ENCODE assay signal across 27 cellular contexts in the genomic region with DNA sequence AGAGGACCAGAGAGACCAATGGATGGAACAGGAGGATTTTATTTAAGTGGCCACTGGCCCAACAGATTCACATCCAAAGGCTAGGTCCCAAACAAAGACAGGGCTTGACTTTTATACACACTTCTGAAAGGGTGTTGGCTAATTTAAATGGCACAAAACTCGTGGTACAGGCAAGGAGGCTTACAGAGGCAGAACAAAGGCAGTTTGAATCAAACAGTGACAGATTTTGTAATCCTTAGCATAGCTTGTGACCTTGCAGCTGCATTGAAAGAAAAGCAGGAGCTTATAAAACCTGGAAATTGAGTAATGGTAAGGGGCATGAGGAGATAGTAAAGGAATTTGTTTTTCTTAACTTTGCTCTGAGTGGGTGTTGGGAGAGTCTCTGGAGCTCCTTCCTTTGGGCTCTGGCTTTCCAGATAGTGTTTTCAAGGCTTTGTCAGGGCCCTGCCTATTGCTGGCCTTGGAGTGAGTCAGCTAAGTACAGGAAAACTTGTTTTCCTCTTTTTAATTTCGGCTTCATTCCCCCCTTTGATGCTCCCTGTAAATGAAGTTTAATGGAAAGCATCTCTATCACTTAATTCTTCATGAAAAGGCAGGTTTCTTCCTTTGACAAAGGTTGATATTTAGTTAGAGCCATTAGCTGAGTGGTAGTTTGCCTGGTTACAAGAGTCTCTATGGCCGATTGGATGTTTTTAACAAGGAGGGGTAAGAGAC.
DNase-seq lines count a peak whose midpoint lies in the region; ATAC-seq, FAIRE-seq and TF ChIP-seq lines count a peak whose summit lies in the region.
"Had no signal": no experiment of that assay in that cellular context is flagged by ENCODE, and none has a peak within 500 bp of the region (broad histone marks: within the 10 kb centered on the region; RNA-seq: fewer than 3 reads in every experiment).

No MANE protein-coding gene starts in this region.

- intact Hi-C loops in HepG2 (cut with micrococcal nuclease; ENCODE audit: unreplicated experiment) (no loop called here), right lobe of liver (cut with DNase I) (no loop called here)

- H3K4me1 ChIP-seq in HepG2 (ENCODE audit: insufficient read depth, low read length) (peaks cover 47% of the 10 kb centered on the region), right lobe of liver (no peaks in the 10 kb centered on the region), hepatocyte (ENCODE audit: insufficient read depth) (no peaks in the 10 kb centered on the region)
- H3K4me1 ChIP-seq: esophagus squamous epithelium, transverse colon had no signal

- no peak overlapping the region for H3K4me3 Mint-ChIP-seq in type B pancreatic cell
- H3K4me3 Mint-ChIP-seq: activated CD4-positive, alpha-beta T cell treated with anti-CD3 and anti-CD28 coated beads, Interleukin-2, amount 10 ng/mL, durations not matched to agents 7 days and 5 days; activated T-cell treated with anti-CD3 and anti-CD28 coated beads, Interleukin-2, amount 50 U/mL, for 4 hours; CD4-positive, alpha-beta T cell; nephron progenitor cell; T-helper 2 cell treated with Interferon-gamma antibody and Interleukin-4, amounts not matched to agents 5 μg/mL and 100 μg/mL, for 36 hours had no signal

- CTCF ChIA-PET in HepG2 (lab: Yijun Ruan, JAX; ENCODE audit: low intra/inter-chr PET ratio, low total read pairs), result no interaction called here

- DNase-seq in HepG2 (ENCODE audit: low spot score) (no peak), right lobe of liver (no peak), astrocyte of the hippocampus (ENCODE audit: low read depth, low spot score) (peak; percentile 11), fibroblast of villous mesenchyme (ENCODE audit: low read depth) (peak; percentile 25), type B pancreatic cell (ENCODE audit: extremely low spot score, unreplicated experiment) (no peak), hepatocyte (ENCODE audit: low spot score) (no peak), globus pallidus (ENCODE audit: low spot score) (no peak)
- DNase-seq: activated CD4-positive, alpha-beta T cell treated with anti-CD3 and anti-CD28 coated beads, Interleukin-2, amount 10 ng/mL, durations not matched to agents 7 days and 5 days; activated naive CD4-positive, alpha-beta T cell; activated T-cell treated with anti-CD3 and anti-CD28 coated beads, Interleukin-2, amount 50 U/mL, for 4 hours; brain microvascular endothelial cell; CD4-positive, alpha-beta T cell; esophagus squamous epithelium; IMR-90; islet precursor cell; left ventricle myocardium superior; NCI-H1092 treated with DMSO at 0.1 percent for 48 hours; NCI-H1930; NCI-H774; nephron progenitor cell; ovary; transverse colon had no signal

- H2AFZ ChIP-seq in HepG2 (ENCODE audit: low read length) (no peak overlapping the region), hepatocyte (no peak overlapping the region)

- no peaks in the 10 kb centered on the region for H3K27me3 Mint-ChIP-seq in type B pancreatic cell
- H3K27me3 Mint-ChIP-seq: activated CD4-positive, alpha-beta T cell treated with anti-CD3 and anti-CD28 coated beads, Interleukin-2, amount 10 ng/mL, durations not matched to agents 7 days and 5 days; CD4-positive, alpha-beta T cell had no signal

- no peak for FAIRE-seq in HepG2 (lab: Jason Lieb, UNC)
- FAIRE-seq: colon, H54 had no signal

- ATAC-seq in HepG2 (no peak), right lobe of liver (no peak), GM21786 (IDR thresholded peaks at IDR 0.05; ENCODE audit: unreplicated experiment) (no peak)
- ATAC-seq: activated T-cell treated with anti-CD3 and anti-CD28 coated beads, Interleukin-2, amount 50 U/mL, for 4 hours; left ventricle myocardium superior had no signal

- TF ChIP-seq POLR2A in HepG2 (IDR thresholded peaks at IDR 0.05; ENCODE audit: insufficient read depth in 1 of 2, low read depth in 2 of 2, low read length in 2 of 2) (0 out of 4 replicates have a peak, but pooled peaks of 1 of the 2 experiments have one; percentile 12), right lobe of liver (IDR thresholded peaks at IDR 0.05) (no peak)

- H3K4me2 ChIP-seq in HepG2 (ENCODE audit: low read depth, low read length), result no peak overlapping the region
- H3K4me2 ChIP-seq in hepatocyte, result no peak overlapping the region

- no peaks in the 10 kb centered on the region for H3K4me1 Mint-ChIP-seq in type B pancreatic cell (ENCODE audit: unreplicated experiment)
- H3K4me1 Mint-ChIP-seq: activated CD4-positive, alpha-beta T cell treated with anti-CD3 and anti-CD28 coated beads, Interleukin-2, amount 10 ng/mL, durations not matched to agents 7 days and 5 days; nephron progenitor cell had no signal

- H3K9me3 ChIP-seq in HepG2 (ENCODE audit: low read length) (peaks cover 12% of the 10 kb centered on the region), right lobe of liver (no peaks in the 10 kb centered on the region), hepatocyte (ENCODE audit: low read depth) (peaks cover 55% of the 10 kb centered on the region)

- no peak for TF ChIP-seq EP300 in HepG2 (IDR thresholded peaks at IDR 0.05; ENCODE audit: low read depth in 2 of 2, low read length in 2 of 2)
- no peak for TF ChIP-seq EP300 in HepG2 (CRISPR knock-in tag; IDR thresholded peaks at IDR 0.05; ENCODE audit: borderline replicate concordance)

- POLR2A ChIA-PET in HepG2 (lab: Yijun Ruan, JAX), result no interaction called here

- TF ChIP-seq CTCF in HepG2 (CRISPR knock-in tag; IDR thresholded peaks at IDR 0.05), result no peak
- no peak for TF ChIP-seq CTCF in right lobe of liver (IDR thresholded peaks at IDR 0.05)
- TF ChIP-seq CTCF in fibroblast of villous mesenchyme (IDR thresholded peaks at IDR 0.05; ENCODE audit: insufficient read depth, low read depth, low read length), result no peak
- no peak for TF ChIP-seq CTCF in type B pancreatic cell (conservative IDR thresholded peaks at IDR 0.05)
- no peak for TF ChIP-seq CTCF in hepatocyte (IDR thresholded peaks at IDR 0.05; ENCODE audit: poor library complexity)

- TF ChIP-seq RAD21 in HepG2 (CRISPR knock-in tag; IDR thresholded peaks at IDR 0.05), result no peak

- H3K9ac ChIP-seq in HepG2 (ENCODE audit: insufficient read depth, low read depth, low read length), result no peak overlapping the region

- peaks cover 90% of the 10 kb centered on the region for H3K36me3 Mint-ChIP-seq in type B pancreatic cell

- H3K4me3 ChIP-seq in HepG2 (replicated peaks in 1 of 3; ENCODE audit: insufficient read depth in 1 of 3, low read depth in 2 of 3, low read length in 3 of 3), result no peak overlapping the region
- H3K4me3 ChIP-seq in right lobe of liver, result no peak overlapping the region
- no peak overlapping the region for H3K4me3 ChIP-seq in fibroblast of villous mesenchyme (ENCODE audit: low read depth, low read length)
- no peak overlapping the region for H3K4me3 ChIP-seq in hepatocyte
- H3K4me3 ChIP-seq: esophagus squamous epithelium, ovary, transverse colon had no signal

- in situ Hi-C loops in HepG2 (cut with HindIII; ENCODE audit: extremely low pct_ligation_motif_present, low pct_unique_long_range_greater_than_20kb), result no loop called here

- peaks cover 22% of the 10 kb centered on the region for H3K9me3 Mint-ChIP-seq in type B pancreatic cell

- H3K27me3 ChIP-seq in HepG2 (ENCODE audit: control insufficient read depth in 1 of 2, insufficient read depth in 2 of 2, low read length in 2 of 2), result no peaks in the 10 kb centered on the region
- H3K27me3 ChIP-seq in right lobe of liver, result no peaks in the 10 kb centered on the region
- no peaks in the 10 kb centered on the region for H3K27me3 ChIP-seq in hepatocyte
- H3K27me3 ChIP-seq: brain microvascular endothelial cell, esophagus squamous epithelium, ovary, transverse colon had no signal

- BruUV-seq in HepG2 (replicated peaks; lab: Mats Ljungman, UMichigan), result no TSS peak

- no peaks in the 10 kb centered on the region for H3K9me2 ChIP-seq in hepatocyte (replicated peaks; ENCODE audit: insufficient read depth)

- 98% methylated on average over 3 of the region's 3 CpGs for WGBS in HepG2 (ENCODE audit: low lambda C conversion rate)
- WGBS in right lobe of liver (ENCODE audit: insufficient coverage, low coverage, low lambda C conversion rate, missing lambda C conversion rate), result 88% methylated on average over 3 of the region's 3 CpGs
- WGBS in hepatocyte (ENCODE audit: low lambda C conversion rate, missing lambda C conversion rate), result 96% methylated on average over 3 of the region's 3 CpGs

- H4K20me1 ChIP-seq in HepG2 (ENCODE audit: insufficient read depth, low read length) (no peaks in the 10 kb centered on the region; the same call in 1 of the 2 replicates), hepatocyte (ENCODE audit: insufficient read depth, poor library complexity, severe bottlenecking) (no peaks in the 10 kb centered on the region)

- H3K79me2 ChIP-seq in HepG2 (ENCODE audit: insufficient read depth, low read length) (peaks cover 18% of the 10 kb centered on the region), hepatocyte (peaks cover 29% of the 10 kb centered on the region)

- peak overlapping the region; percentile 16 for H3K27ac ChIP-seq in HepG2 (ENCODE audit: extremely low read length, insufficient read depth, low read length)
- no peak overlapping the region for H3K27ac ChIP-seq in right lobe of liver
- no peak overlapping the region for H3K27ac ChIP-seq in hepatocyte
- H3K27ac ChIP-seq: brain microvascular endothelial cell, esophagus squamous epithelium, ovary, transverse colon, VCaP had no signal

- peak overlapping the region; percentile 11 for H3K27ac Mint-ChIP-seq in type B pancreatic cell
- H3K27ac Mint-ChIP-seq: activated CD4-positive, alpha-beta T cell treated with anti-CD3 and anti-CD28 coated beads, Interleukin-2, amount 10 ng/mL, durations not matched to agents 7 days and 5 days; CD4-positive, alpha-beta T cell; nephron progenitor cell; T-helper 2 cell treated with Interferon-gamma antibody and Interleukin-4, amounts not matched to agents 5 μg/mL and 100 μg/mL, for 36 hours had no signal

- H3K36me3 ChIP-seq in HepG2 (replicated peaks in 1 of 2; ENCODE audit: control insufficient read depth in 1 of 2, insufficient read depth in 2 of 2, low read length in 2 of 2) (peaks cover 43 to 96% of the 10 kb centered on the region in 2 experiments), right lobe of liver (peaks cover 0 to 43% (median 26%) of the 10 kb centered on the region in 4 donors), hepatocyte (replicated peaks; ENCODE audit: insufficient read depth, low read depth) (peaks cover 49% of the 10 kb centered on the region)
- H3K36me3 ChIP-seq: ovary had no signal

TF ChIP-seq in HepG2, 621 proteins besides CTCF, POLR2A, EP300 and RAD21 (continues in another document):
- TF ChIP-seq FIP1L1 (IDR thresholded peaks at IDR 0.05; ENCODE audit: borderline replicate concordance, insufficient read depth, low read depth, low read length) (no peak), JUN (CRISPR knock-in tag; IDR thresholded peaks at IDR 0.05) (no peak), RBM22 (optimal IDR thresholded peaks at IDR 0.05; ENCODE audit: low read length) (peak; percentile 26), SNRNP70 (IDR thresholded peaks at IDR 0.05; ENCODE audit: low read depth, low read length) (no peak), PCBP1 (IDR thresholded peaks at IDR 0.05; ENCODE audit: borderline replicate concordance, low read depth, low read length) (no peak), POLR2G (IDR thresholded peaks at IDR 0.05; ENCODE audit: low read depth, low read length) (peak; percentile 57)

Comparison
In these comparisons a context has a peak if more than half of its experiments do, and no peak if none do; other contexts are left out.
1. DNase-seq: peak in astrocyte of the hippocampus (single experiment) and fibroblast of villous mesenchyme (single experiment); none in HepG2 (single experiment), right lobe of liver (0 of 3), type B pancreatic cell (single experiment), hepatocyte (single experiment) and globus pallidus (single experiment).